In genomic region chr1:160529401-160529952, GRCh38 we compare ENCODE assay signal across 5 cellular contexts. TPM values are rescaled to one million over a fixed set of nuclear protein-coding genes. Genes with fewer than 3 reads are reported as not detected.
"Had no signal": no experiment of that assay in that cellular context is flagged by ENCODE, and none has a peak within 500 bp of the region (broad histone marks: within the 10 kb centered on the region; RNA-seq: fewer than 3 reads in every experiment).

No MANE protein-coding gene starts in this region.

RNA-seq across cellular contexts. Expression of gene SLAMF6, which starts 6.4 kb away (rescaled TPM):
- total RNA-seq: bronchial epithelial cell, M059J, PC-3, SJSA1 had no signal
- polyA plus RNA-seq: SK-N-SH had no signal

RNA-seq across cellular contexts. Expression of gene CD84, which starts 49.8 kb away (rescaled TPM):
- total RNA-seq: bronchial epithelial cell, M059J, PC-3, SJSA1 had no signal
- polyA plus RNA-seq: SK-N-SH had no signal
